In the genomic region with DNA sequence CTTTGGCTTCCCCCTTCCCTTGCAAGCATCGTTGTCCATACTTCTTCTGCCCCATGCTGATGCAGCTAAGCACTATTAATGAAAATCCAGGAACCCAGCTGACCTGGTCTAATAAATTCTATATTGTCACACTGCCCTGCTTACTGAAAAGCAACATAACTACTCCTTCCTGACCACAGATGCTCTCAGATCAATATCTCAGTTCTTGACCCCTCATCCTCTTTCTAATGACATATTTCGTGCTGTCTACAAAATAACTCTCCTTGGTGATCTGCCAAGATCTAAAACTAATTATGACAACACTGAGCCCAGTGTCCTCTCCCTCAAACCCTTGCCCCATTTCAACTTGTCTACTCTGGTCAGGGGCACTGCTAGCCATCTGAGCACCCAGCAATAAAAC, we compare ENCODE assay signal across 24 cellular contexts.
"Had no signal": no experiment of that assay in that cellular context is flagged by ENCODE, and none has a peak within 500 bp of the region (broad histone marks: within the 10 kb centered on the region; RNA-seq: fewer than 3 reads in every experiment).

No MANE protein-coding gene starts in this region.

- H3K9me3 ChIP-seq: suprapubic skin, tibial artery had no signal

- ATAC-seq: activated naive CD8-positive, alpha-beta T cell treated with anti-CD3 and anti-CD28 coated beads, Interleukin-2, amount 50 U/mL, for 24 hours; esophagus mucosa; left colon; naive thymus-derived CD4-positive, alpha-beta T cell had no signal

- DNase-seq: activated CD4-positive, alpha-beta memory T cell treated with anti-CD3 and anti-CD28 coated beads, Interleukin-2, amount 10 ng/mL, durations not matched to agents 7 days and 5 days; activated CD4-positive, alpha-beta T cell treated with anti-CD3 and anti-CD28 coated beads for 1 hour; activated CD4-positive, alpha-beta T cell treated with anti-CD3 and anti-CD28 coated beads, Interleukin-2, amount 10 ng/mL, durations not matched to agents 7 days and 5 days; activated CD8-positive, alpha-beta memory T cell treated with anti-CD3 and anti-CD28 coated beads, Interleukin-2, amount 50 U/mL, for 48 hours; activated gamma-delta T cell; activated naive CD8-positive, alpha-beta T cell treated with anti-CD3 and anti-CD28 coated beads, Interleukin-2, amount 50 U/mL, for 24 hours; activated T-cell treated with anti-CD3 and anti-CD28 coated beads, Interleukin-2, amount 50 U/mL, for 24 hours; amygdala; central memory CD4-positive, alpha-beta T cell; foreskin fibroblast; head of caudate nucleus; hypothalamus; immature natural killer cell; kidney; left colon; mammary epithelial cell; naive thymus-derived CD4-positive, alpha-beta T cell; nucleus accumbens; stimulated activated naive CD4-positive, alpha-beta T cell; T1000; tibial artery had no signal

- H3K4me3 ChIP-seq: right atrium auricular region, suprapubic skin, tibial artery had no signal

- H3K27me3 ChIP-seq: right atrium auricular region, suprapubic skin, tibial artery had no signal

- H3K27ac ChIP-seq: right atrium auricular region, suprapubic skin, tibial artery had no signal

- FAIRE-seq: kidney had no signal

- H3K4me1 ChIP-seq: right atrium auricular region had no signal

- H3K36me3 ChIP-seq: right atrium auricular region, suprapubic skin, tibial artery had no signal
